13 cellular contexts compared by ENCODE assay signal in genomic region chr5:177469750-177470525, GRCh38. TPM values are rescaled to one million over a fixed set of nuclear protein-coding genes. Genes with fewer than 3 reads are reported as not detected.
DNase-seq lines count a peak whose midpoint lies in the region; ATAC-seq and TF ChIP-seq lines count a peak whose summit lies in the region.
"Had no signal": no experiment of that assay in that cellular context is flagged by ENCODE, and none has a peak within 500 bp of the region (broad histone marks: within the 10 kb centered on the region; RNA-seq: fewer than 3 reads in every experiment).

No MANE protein-coding gene starts in this region.

- DNase-seq in HFFc6 (no peak), nephron progenitor cell (no peak), H4 (ENCODE audit: low spot score) (no peak)
- no peak for DNase-seq in central memory CD8-positive, alpha-beta T cell (ENCODE audit: low spot score in 2 of 2)
- no peak for DNase-seq in NK-92 treated with Interleukin-12 subunit alpha and Interleukin-12 subunit beta, amount 100 ng/mL, for 24 hours (lab: John Stamatoyannopoulos, UW)
- DNase-seq: activated CD4-positive, alpha-beta T cell treated with anti-CD3 and anti-CD28 coated beads for 1 hour; activated effector memory CD4-positive, alpha-beta T cell treated with Interleukin-2 at 50 U/mL for 16 hours; CD4-positive, CD25-positive, alpha-beta regulatory T cell; upper lobe of left lung had no signal

- no peak for ATAC-seq in central memory CD8-positive, alpha-beta T cell (replicated peaks; ENCODE audit: extremely low read depth, poor library complexity, severe bottlenecking)
- ATAC-seq in GM21447 (IDR thresholded peaks at IDR 0.05; ENCODE audit: unreplicated experiment): no peak
- ATAC-seq in HG03439 (IDR thresholded peaks at IDR 0.05; ENCODE audit: unreplicated experiment): no peak

- H3K27me3 Mint-ChIP-seq in HFFc6 (ENCODE audit: insufficient read depth): peaks cover 20% of the 10 kb centered on the region
- H3K27me3 Mint-ChIP-seq in central memory CD8-positive, alpha-beta T cell: peaks cover 9% of the 10 kb centered on the region
- no peaks in the 10 kb centered on the region for H3K27me3 Mint-ChIP-seq in nephron progenitor cell (ENCODE audit: low read depth, poor library complexity)

- peak overlapping the region; percentile 56 for H3K27ac ChIP-seq in ACC112 (ENCODE audit: low read depth, low read length)
- H3K27ac ChIP-seq: upper lobe of left lung had no signal

- H3K4me3 Mint-ChIP-seq in HFFc6 (peak overlapping the region; percentile 92), nephron progenitor cell (peak overlapping the region; percentile 84)
- H3K4me3 Mint-ChIP-seq in central memory CD8-positive, alpha-beta T cell: no peak overlapping the region

- peaks cover 45% of the 10 kb centered on the region for H3K79me2 ChIP-seq in ACC112 (ENCODE audit: control insufficient read depth, insufficient read depth, low read length, unreplicated experiment)

- H3K36me3 ChIP-seq in ACC112 (ENCODE audit: insufficient read depth, low read length): peaks cover 17% of the 10 kb centered on the region

- H3K36me3 Mint-ChIP-seq in HFFc6 (ENCODE audit: low read depth): peaks cover 28% of the 10 kb centered on the region
- H3K36me3 Mint-ChIP-seq in central memory CD8-positive, alpha-beta T cell (ENCODE audit: insufficient read depth): peaks cover 12% of the 10 kb centered on the region
- H3K36me3 Mint-ChIP-seq in nephron progenitor cell (ENCODE audit: low read depth): peaks cover 52% of the 10 kb centered on the region
- H3K36me3 Mint-ChIP-seq: CD4-positive, CD25-positive, alpha-beta regulatory T cell; IgD-negative memory B cell had no signal

- H3K4me1 ChIP-seq in ACC112 (ENCODE audit: control insufficient read depth, insufficient read depth, low read length, unreplicated experiment): peaks cover 39% of the 10 kb centered on the region

- peak overlapping the region; percentile 97 for H3K27ac Mint-ChIP-seq in HFFc6
- peak overlapping the region; percentile 44 for H3K27ac Mint-ChIP-seq in central memory CD8-positive, alpha-beta T cell (ENCODE audit: low read depth)
- H3K27ac Mint-ChIP-seq in nephron progenitor cell: peak overlapping the region; percentile 95
- H3K27ac Mint-ChIP-seq: CD4-positive, CD25-positive, alpha-beta regulatory T cell had no signal

- H3K4me1 Mint-ChIP-seq in HFFc6 (ENCODE audit: low read depth) (peaks cover 55% of the 10 kb centered on the region), nephron progenitor cell (peaks cover 48% of the 10 kb centered on the region)
- H3K4me1 Mint-ChIP-seq in central memory CD8-positive, alpha-beta T cell: peaks cover 45% of the 10 kb centered on the region

- no peak overlapping the region for H3K4me3 ChIP-seq in ACC112 (ENCODE audit: low read depth, low read length)
- H3K4me3 ChIP-seq: upper lobe of left lung had no signal

- no peak overlapping the region for H2AFZ ChIP-seq in ACC112 (ENCODE audit: low read length, unreplicated experiment)

- TF ChIP-seq CTCF in HFFc6 (IDR thresholded peaks at IDR 0.05) (no peak), nephron progenitor cell (IDR thresholded peaks at IDR 0.05) (no peak)

- no peaks in the 10 kb centered on the region for H3K27me3 ChIP-seq in ACC112 (ENCODE audit: insufficient read depth, low read length)

- H3K9me3 Mint-ChIP-seq in HFFc6 (no peaks in the 10 kb centered on the region), nephron progenitor cell (peaks cover 27% of the 10 kb centered on the region)
- no peaks in the 10 kb centered on the region for H3K9me3 Mint-ChIP-seq in central memory CD8-positive, alpha-beta T cell

RNA-seq across cellular contexts. Expression of gene DBN1, which starts 3.5 kb away (rescaled TPM):
- total RNA-seq in HFFc6 (2021; fragmentation: NEBNext Ultra II Directional; extraction: Animal tissue kit (Norgen Biotek cat#: 25700)): 100 to 1,000 TPM; 346 to 394 (median 358) TPM
- 140 and 153 TPM in 2 replicates for total RNA-seq in H4 (2014; rRNA removed; shearing (Covaris generic))

RNA-seq across cellular contexts. Expression of gene PRR7, which starts 23.3 kb away (rescaled TPM):
- 10 to 100 TPM in 4 of 6 experiments, 1 to 10 TPM in 2; 8.9 to 16.9 (median 10.4) TPM for total RNA-seq in HFFc6 (2021; fragmentation: NEBNext Ultra II Directional; extraction: Animal tissue kit (Norgen Biotek cat#: 25700))
- 28.6 and 33.7 TPM in 2 replicates for total RNA-seq in H4 (2014; rRNA removed; shearing (Covaris generic))

RNA-seq across cellular contexts. Expression of gene PDLIM7, which starts 27.5 kb away (rescaled TPM):
- total RNA-seq in HFFc6 (2021; fragmentation: NEBNext Ultra II Directional; extraction: Animal tissue kit (Norgen Biotek cat#: 25700)): 100 to 1,000 TPM; 339 to 353 (median 343) TPM
- total RNA-seq in H4 (2014; rRNA removed; shearing (Covaris generic)): 127 and 138 TPM in 2 replicates

RNA-seq across cellular contexts. Expression of gene DOK3, which starts 39.7 kb away (rescaled TPM):
- 1 to 10 TPM; 1.1 to 2.6 (median 1.3) TPM for total RNA-seq in HFFc6 (2021; fragmentation: NEBNext Ultra II Directional; extraction: Animal tissue kit (Norgen Biotek cat#: 25700))
- total RNA-seq in H4 (2014; rRNA removed; shearing (Covaris generic)): 0.08 and 1.1 TPM in 2 replicates

RNA-seq across cellular contexts. Expression of gene GRK6, which starts 43.5 kb away (rescaled TPM):
- total RNA-seq in HFFc6 (2021; fragmentation: NEBNext Ultra II Directional; extraction: Animal tissue kit (Norgen Biotek cat#: 25700)): 10 to 100 TPM; 25.8 to 30.7 (median 28.0) TPM
- total RNA-seq in H4 (2014; rRNA removed; shearing (Covaris generic)): 37.7 and 51.9 TPM in 2 replicates

Comparison
In these comparisons a context has a peak if more than half of its experiments do, and no peak if none do; other contexts are left out.
1. H3K27ac Mint-ChIP-seq: peak in every context shown above with its lines; median percentile 97 in HFFc6; 95 in nephron progenitor cell; 44 in central memory CD8-positive, alpha-beta T cell.